ENCODE assay signal across 10 cellular contexts in genomic region chr12:121503395-121503794, GRCh38.
"Had no signal": no experiment of that assay in that cellular context is flagged by ENCODE, and none has a peak within 500 bp of the region (broad histone marks: within the 10 kb centered on the region; RNA-seq: fewer than 3 reads in every experiment).

No MANE protein-coding gene starts in this region.

- DNase-seq: activated CD4-positive, alpha-beta T cell treated with anti-CD3 and anti-CD28 coated beads for 4 hours; activated CD8-positive, alpha-beta memory T cell treated with anti-CD3 and anti-CD28 coated beads for 24 hours; activated gamma-delta T cell; adrenal gland; central memory CD4-positive, alpha-beta T cell; effector memory CD4-positive, alpha-beta T cell; small intestine; substantia nigra; transverse colon had no signal

- H3K27ac ChIP-seq: adrenal gland, transverse colon, VCaP had no signal
